Comparison of ENCODE assay signal across 21 cellular contexts in the genomic region with DNA sequence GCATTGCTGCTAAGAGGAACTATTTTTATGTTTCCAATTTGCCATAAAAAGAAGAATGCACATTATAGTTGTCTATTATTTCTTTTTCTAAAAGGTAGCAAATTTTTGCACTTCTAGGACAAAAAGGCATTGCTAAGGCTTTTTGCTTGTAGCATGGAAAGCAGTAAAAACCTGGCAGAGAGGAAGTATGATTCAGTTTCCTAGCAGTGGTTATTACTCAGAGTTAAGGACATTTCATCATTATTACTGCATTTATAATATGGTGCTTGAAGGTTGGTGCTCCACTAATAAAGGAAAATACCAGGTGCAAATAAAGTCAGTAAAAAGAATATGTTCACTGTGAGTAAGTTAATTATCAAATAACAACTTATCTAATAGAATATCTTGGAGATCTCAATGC.
"Had no signal": no experiment of that assay in that cellular context is flagged by ENCODE, and none has a peak within 500 bp of the region (broad histone marks: within the 10 kb centered on the region; RNA-seq: fewer than 3 reads in every experiment).

No MANE protein-coding gene starts in this region.

- H3K27me3 ChIP-seq: thyroid gland had no signal

- H3K9me3 ChIP-seq: lower lobe of right lung, thyroid gland had no signal

- H3K4me3 ChIP-seq: coronary artery, lower lobe of right lung, thyroid gland had no signal

- DNase-seq: activated B cell treated with CpG ODN at 0.5 μM for 24 hours; activated CD4-positive, alpha-beta T cell treated with anti-CD3 and anti-CD28 coated beads for 36 hours; activated CD4-positive, alpha-beta T cell treated with anti-CD3 and anti-CD28 coated beads, Interleukin-2, amount 50 U/mL, for 48 hours; activated CD8-positive, alpha-beta memory T cell treated with anti-CD3 and anti-CD28 coated beads, Interleukin-2, amount 50 U/mL, for 48 hours; activated naive CD4-positive, alpha-beta T cell treated with anti-CD3 and anti-CD28 coated beads for 36 hours; activated naive CD8-positive, alpha-beta T cell treated with anti-CD3 and anti-CD28 coated beads, Interleukin-2, amount 10 ng/mL, durations not matched to agents 7 days and 5 days; activated T-cell treated with anti-CD3 and anti-CD28 coated beads, Interleukin-2, amount 50 U/mL, for 48 hours; amniotic stem cell; cerebellar nuclear complex; endodermal cell; kidney; lower lobe of right lung; naive B cell; posterior cingulate gyrus; retina; stimulated activated CD4-positive, alpha-beta T cell treated with anti-CD3 and anti-CD28 coated beads, Interleukin-4, amount 100 ng/mL, for 4 hours; stimulated activated naive CD8-positive, alpha-beta T cell treated with anti-CD3 and anti-CD28 coated beads, Interleukin-15, Interleukin-2, amounts not matched to agents 100 U/mL and 50 U/mL, for 24 hours; T1000; thyroid gland had no signal

- H3K4me1 ChIP-seq: lower lobe of right lung, thyroid gland had no signal

- H3K27ac ChIP-seq: coronary artery, lower lobe of right lung, thyroid gland had no signal

- H3K36me3 ChIP-seq: lower lobe of right lung, thyroid gland had no signal

- ATAC-seq: activated CD4-positive, alpha-beta T cell treated with anti-CD3 and anti-CD28 coated beads for 36 hours; left lobe of liver; lower lobe of right lung; stimulated activated naive CD8-positive, alpha-beta T cell treated with anti-CD3 and anti-CD28 coated beads, Interleukin-15, Interleukin-2, amounts not matched to agents 100 U/mL and 50 U/mL, for 24 hours had no signal
